8 cellular contexts compared by ENCODE assay signal in genomic region chr12:120290541-120291312, GRCh38. TPM values are rescaled to one million over a fixed set of nuclear protein-coding genes. Genes with fewer than 3 reads are reported as not detected.
DNase-seq lines count a peak whose midpoint lies in the region; ATAC-seq, FAIRE-seq and TF ChIP-seq lines count a peak whose summit lies in the region.

No MANE protein-coding gene starts in this region.

- in situ Hi-C loops in HepG2 (cut with HindIII; ENCODE audit: extremely low pct_ligation_motif_present, low pct_unique_long_range_greater_than_20kb) = no loop called here

- no peaks in the 10 kb centered on the region for H3K36me3 Mint-ChIP-seq in stimulated activated effector memory CD8-positive, alpha-beta T cell treated with anti-CD3 and anti-CD28 coated beads, Interleukin-12 subunit alpha, Interleukin-12 subunit beta, amount 100 ng/mL, for 72 hours

- no peak for TF ChIP-seq POLR2A in HepG2 (IDR thresholded peaks at IDR 0.05; ENCODE audit: insufficient read depth in 1 of 2, low read depth in 2 of 2, low read length in 2 of 2)

- no peaks in the 10 kb centered on the region for H3K9me3 Mint-ChIP-seq in stimulated activated effector memory CD8-positive, alpha-beta T cell treated with anti-CD3 and anti-CD28 coated beads, Interleukin-12 subunit alpha, Interleukin-12 subunit beta, amount 100 ng/mL, for 72 hours

- BruUV-seq in PC-9 (replicated peaks; lab: Mats Ljungman, UMichigan) (no TSS peak), HepG2 (replicated peaks; lab: Mats Ljungman, UMichigan) (no TSS peak)

- H3K36me3 ChIP-seq in PC-9 (ENCODE audit: low read depth) (no peaks in the 10 kb centered on the region), ascending aorta (no peaks in the 10 kb centered on the region), HepG2 (replicated peaks in 1 of 2; ENCODE audit: control insufficient read depth in 1 of 2, insufficient read depth in 2 of 2, low read length in 2 of 2) (no peaks in the 10 kb centered on the region)

- no peak overlapping the region for H3K27ac Mint-ChIP-seq in stimulated activated effector memory CD8-positive, alpha-beta T cell treated with anti-CD3 and anti-CD28 coated beads, Interleukin-12 subunit alpha, Interleukin-12 subunit beta, amount 100 ng/mL, for 72 hours

- no peaks in the 10 kb centered on the region for H3K27me3 ChIP-seq in PC-9 (ENCODE audit: insufficient read depth, low read depth)
- H3K27me3 ChIP-seq in ascending aorta = no peaks in the 10 kb centered on the region
- no peaks in the 10 kb centered on the region; a peak in 2 of 5 replicates for H3K27me3 ChIP-seq in HepG2 (ENCODE audit: control insufficient read depth in 1 of 2, insufficient read depth in 2 of 2, low read length in 2 of 2)

- POLR2A ChIA-PET in PC-9 (lab: Charles Lee; ENCODE audit: unreplicated experiment) (interaction anchor here (0.5 to 2.5 kb wide), 33 partner anchors 11 to 1198 kb away, joined by 3 to 222 read pairs (median 6); partner anchors contain the start of genes POP5, PXN, RAB35 and RPLP0), HepG2 (lab: Yijun Ruan, JAX) (interaction anchor here (0.7 to 5.6 kb wide), 43 partner anchors 8 to 1506 kb away, joined by 3 to 461 read pairs (median 5); partner anchors contain the start of genes BICDL1, COQ5, COX6A1 and DYNLL1)

- WGBS in HepG2 (ENCODE audit: low lambda C conversion rate) = 1% methylated on average over 27 of the region's 27 CpGs

- peak overlapping the region; percentile 60 for H3K4me3 ChIP-seq in PC-9
- peak overlapping the region; percentile 40 to 62 for H3K4me3 ChIP-seq in ascending aorta
- H3K4me3 ChIP-seq in HepG2 (replicated peaks in 1 of 3; ENCODE audit: insufficient read depth in 1 of 3, low read depth in 2 of 3, low read length in 3 of 3) = peak overlapping the region; percentile 52 to 68 (median 62)

- FAIRE-seq in HepG2 (lab: Jason Lieb, UNC) = no peak

- H3K4me1 Mint-ChIP-seq in stimulated activated effector memory CD8-positive, alpha-beta T cell treated with anti-CD3 and anti-CD28 coated beads, Interleukin-12 subunit alpha, Interleukin-12 subunit beta, amount 100 ng/mL, for 72 hours = no peaks in the 10 kb centered on the region

- peak overlapping the region; percentile 99 for H3K27ac ChIP-seq in PC-9
- H3K27ac ChIP-seq in ascending aorta = peak overlapping the region; percentile 92 to 97
- H3K27ac ChIP-seq in HepG2 (ENCODE audit: extremely low read length, insufficient read depth, low read length) = peak overlapping the region; percentile 100

- no peak for TF ChIP-seq CTCF in PC-9 (conservative IDR thresholded peaks at IDR 0.05)
- TF ChIP-seq CTCF in ascending aorta (IDR thresholded peaks at IDR 0.05) = no peak
- TF ChIP-seq CTCF in HepG2 (CRISPR knock-in tag; IDR thresholded peaks at IDR 0.05) = no peak

- intact Hi-C loops in PC-9 (cut with micrococcal nuclease; ENCODE audit: unreplicated experiment) (loop anchor here (1.0 to 5.0 kb wide), 4 partner anchors 26 to 173 kb away; partner anchors contain the start of genes PXN, RAB35 and RPLP0), ascending aorta (cut with DNase I) (loop anchor here (1.0 kb wide), 2 partner anchors 25 to 56 kb away; partner anchors contain the start of gene PXN), HepG2 (cut with micrococcal nuclease; ENCODE audit: unreplicated experiment) (loop anchor here (1.0 kb wide), 1 partner anchor 62 kb away; no protein-coding TSS in a partner anchor)

- H3F3A ChIP-seq in PC-9 (ENCODE audit: insufficient read depth, low read depth) = peaks cover 49% of the 10 kb centered on the region

- H3K9me3 ChIP-seq in PC-9 (ENCODE audit: insufficient read depth, low read depth) (no peaks in the 10 kb centered on the region), ascending aorta (no peaks in the 10 kb centered on the region), HepG2 (ENCODE audit: low read length) (no peaks in the 10 kb centered on the region)

- H3K9ac ChIP-seq in HepG2 (ENCODE audit: insufficient read depth, low read depth, low read length) = peak overlapping the region; percentile 63

- TF ChIP-seq EP300 in HepG2 (IDR thresholded peaks at IDR 0.05; ENCODE audit: low read depth in 2 of 2, low read length in 2 of 2) = no peak
- TF ChIP-seq EP300 in HepG2 (CRISPR knock-in tag; IDR thresholded peaks at IDR 0.05; ENCODE audit: borderline replicate concordance) = no peak; the same call in 1 of the 2 replicates

- H3K4me3 Mint-ChIP-seq in stimulated activated effector memory CD8-positive, alpha-beta T cell treated with anti-CD3 and anti-CD28 coated beads, Interleukin-12 subunit alpha, Interleukin-12 subunit beta, amount 100 ng/mL, for 72 hours = no peak overlapping the region

- H3K4me1 ChIP-seq in PC-9 (replicated peaks; ENCODE audit: insufficient read depth) (peaks cover 32% of the 10 kb centered on the region), ascending aorta (peaks cover 0 to 7% of the 10 kb centered on the region in 2 donors), HepG2 (ENCODE audit: insufficient read depth, low read length) (peaks cover 26% of the 10 kb centered on the region; the same call in 1 of the 2 replicates)

- peak overlapping the region; percentile 81 for H2AFZ ChIP-seq in PC-9
- H2AFZ ChIP-seq in HepG2 (ENCODE audit: low read length) = peak overlapping the region; percentile 77

- no peak for TF ChIP-seq RAD21 in HepG2 (CRISPR knock-in tag; IDR thresholded peaks at IDR 0.05)

- peak; percentile 21 for ATAC-seq in HepG2
- no peak for ATAC-seq in stimulated activated effector memory CD8-positive, alpha-beta T cell treated with anti-CD3 and anti-CD28 coated beads, Interleukin-12 subunit alpha, Interleukin-12 subunit beta, amount 100 ng/mL, for 72 hours
- ATAC-seq in GM18873 (IDR thresholded peaks at IDR 0.05; ENCODE audit: low FRiP score, unreplicated experiment) = no peak

- H3K4me2 ChIP-seq in PC-9 = peak overlapping the region; percentile 95
- H3K4me2 ChIP-seq in HepG2 (ENCODE audit: low read depth, low read length) = peak overlapping the region; percentile 100

- DNase-seq in DMS153 (lab: John Stamatoyannopoulos, UW) (peak; percentile 24), DMS153 treated with DMSO at 0.1 percent for 48 hours (lab: John Stamatoyannopoulos, UW; ENCODE audit: unreplicated experiment) (no peak), PC-9 (peak; percentile 59 to 68), ascending aorta (ENCODE audit: low spot score in 2 of 2) (no peak), HepG2 (ENCODE audit: low spot score) (peak; percentile 35), NCI-H128 (lab: John Stamatoyannopoulos, UW; ENCODE audit: unreplicated experiment) (no peak)
- DNase-seq in stimulated activated effector memory CD8-positive, alpha-beta T cell treated with anti-CD3 and anti-CD28 coated beads, Interleukin-12 subunit alpha, Interleukin-12 subunit beta, amount 100 ng/mL, for 72 hours (ENCODE audit: low spot score in 2 of 2) = peak; percentile 18 to 78

- no peaks in the 10 kb centered on the region for H3K9me2 ChIP-seq in PC-9 (ENCODE audit: insufficient read depth)

- no peaks in the 10 kb centered on the region for H3K79me2 ChIP-seq in PC-9 (ENCODE audit: low read depth)
- H3K79me2 ChIP-seq in HepG2 (ENCODE audit: insufficient read depth, low read length) = no peaks in the 10 kb centered on the region

- CTCF ChIA-PET in PC-9 (lab: Charles Lee) = interaction anchor here (0.6 to 1.8 kb wide), 7 partner anchors 12 to 316 kb away, joined by 3 to 20 read pairs (median 5); partner anchors contain the start of genes PXN, RPLP0 and SIRT4
- CTCF ChIA-PET in HepG2 (lab: Yijun Ruan, JAX; ENCODE audit: low intra/inter-chr PET ratio, low total read pairs) = no interaction called here

- no peaks in the 10 kb centered on the region for H4K20me1 ChIP-seq in PC-9 (ENCODE audit: insufficient read depth)
- no peaks in the 10 kb centered on the region for H4K20me1 ChIP-seq in HepG2 (ENCODE audit: insufficient read depth, low read length)

RNA-seq across cellular contexts. Expression of gene RNU4-2, which starts 1.0 kb away (rescaled TPM):
- total RNA-seq in PC-9 (2021) (2,281 and 3,957 TPM in 2 replicates), ascending aorta (not detected), HepG2 (2016; rRNA removed; fragmentation: Illumina TruSeq; extraction: Trizol) (1,104 and 11,327 TPM in 2 replicates)
- 75,622 and 87,357 TPM in 2 replicates for total RNA-seq in HepG2 (2016; cell fraction: cytosol; rRNA removed; fragmentation: Illumina TruSeq; extraction: Trizol; ENCODE audit: low read depth)
- 1,281 and 10,696 TPM in 2 replicates for total RNA-seq in HepG2 (2016; cell fraction: insoluble cytoplasmic fraction; rRNA removed; fragmentation: Illumina TruSeq; extraction: Trizol)
- total RNA-seq in HepG2 (2016; cell fraction: membrane; rRNA removed; fragmentation: Illumina TruSeq; extraction: Trizol) = 7,098 and 8,950 TPM in 2 replicates
- total RNA-seq in HepG2 (2016; cell fraction: nucleus; rRNA removed; fragmentation: Illumina TruSeq; extraction: Trizol) = 36,023 and 40,311 TPM in 2 replicates
- under 0.01 TPM in 2 replicates for polyA plus RNA-seq in HepG2 (2011; rRNA removed)
- under 0.01 TPM in 2 replicates for polyA plus RNA-seq in HepG2 (2011; cell fraction: cytosol; rRNA removed)
- under 0.01 TPM in 2 replicates for polyA plus RNA-seq in HepG2 (2011; cell fraction: nucleus; rRNA removed)
- 161 and 363 TPM in 2 replicates for polyA plus RNA-seq in HepG2 (2012)
- polyA plus RNA-seq in HepG2 (2016; cell fraction: cytosol; fragmentation: Illumina TruSeq; extraction: Trizol; ENCODE audit: low read depth) = 126 TPM in 1 of 2 replicates, not detected in the other
- not detected in 2 replicates for polyA plus RNA-seq in HepG2 (2016; cell fraction: insoluble cytoplasmic fraction; fragmentation: Illumina TruSeq; extraction: Trizol; ENCODE audit: low read depth)
- not detected in 2 replicates for polyA plus RNA-seq in HepG2 (2016; cell fraction: membrane; fragmentation: Illumina TruSeq; extraction: Trizol; ENCODE audit: low read depth)
- polyA plus RNA-seq in HepG2 (2016; cell fraction: nucleus; fragmentation: Illumina TruSeq; extraction: Trizol; ENCODE audit: insufficient read depth, low read depth) = 46.8 TPM in 1 of 2 replicates, not detected in the other
- under 0.01 TPM in 2 replicates for polyA minus RNA-seq in HepG2 (2011; rRNA and poly(A)+ RNA removed; ENCODE audit: low replicate concordance)
- polyA minus RNA-seq in HepG2 (2011; cell fraction: cytosol; rRNA and poly(A)+ RNA removed) = 35,022 and 47,630 TPM in 2 replicates
- polyA minus RNA-seq in HepG2 (2011; cell fraction: nucleus; rRNA and poly(A)+ RNA removed) = under 0.01 TPM in 2 replicates

RNA-seq across cellular contexts. Expression of gene RNU4-1, which starts 2.3 kb away (rescaled TPM):
- total RNA-seq in PC-9 (2021) (1,857 and 3,341 TPM in 2 replicates), ascending aorta (not detected), HepG2 (2016; rRNA removed; fragmentation: Illumina TruSeq; extraction: Trizol) (623 and 7,407 TPM in 2 replicates)
- total RNA-seq in HepG2 (2016; cell fraction: cytosol; rRNA removed; fragmentation: Illumina TruSeq; extraction: Trizol; ENCODE audit: low read depth) = 43,967 and 49,615 TPM in 2 replicates
- 747 and 6,785 TPM in 2 replicates for total RNA-seq in HepG2 (2016; cell fraction: insoluble cytoplasmic fraction; rRNA removed; fragmentation: Illumina TruSeq; extraction: Trizol)
- 4,501 and 5,797 TPM in 2 replicates for total RNA-seq in HepG2 (2016; cell fraction: membrane; rRNA removed; fragmentation: Illumina TruSeq; extraction: Trizol)
- 25,631 and 27,214 TPM in 2 replicates for total RNA-seq in HepG2 (2016; cell fraction: nucleus; rRNA removed; fragmentation: Illumina TruSeq; extraction: Trizol)
- not detected in 2 replicates for polyA plus RNA-seq in HepG2 (2011; rRNA removed)
- polyA plus RNA-seq in HepG2 (2011; cell fraction: cytosol; rRNA removed) = under 0.01 TPM in 2 replicates
- under 0.01 TPM in 2 replicates for polyA plus RNA-seq in HepG2 (2011; cell fraction: nucleus; rRNA removed)
- 161 and 404 TPM in 2 replicates for polyA plus RNA-seq in HepG2 (2012)
- polyA plus RNA-seq in HepG2 (2016; cell fraction: cytosol; fragmentation: Illumina TruSeq; extraction: Trizol; ENCODE audit: low read depth) = 58.8 TPM in 1 of 2 replicates, not detected in the other
- not detected in 2 replicates for polyA plus RNA-seq in HepG2 (2016; cell fraction: insoluble cytoplasmic fraction; fragmentation: Illumina TruSeq; extraction: Trizol; ENCODE audit: low read depth)
- not detected in 2 replicates for polyA plus RNA-seq in HepG2 (2016; cell fraction: membrane; fragmentation: Illumina TruSeq; extraction: Trizol; ENCODE audit: low read depth)
- 62.4 TPM in 1 of 2 replicates, not detected in the other for polyA plus RNA-seq in HepG2 (2016; cell fraction: nucleus; fragmentation: Illumina TruSeq; extraction: Trizol; ENCODE audit: insufficient read depth, low read depth)
- under 0.01 TPM in 2 replicates for polyA minus RNA-seq in HepG2 (2011; rRNA and poly(A)+ RNA removed; ENCODE audit: low replicate concordance)
- 32,519 and 40,246 TPM in 2 replicates for polyA minus RNA-seq in HepG2 (2011; cell fraction: cytosol; rRNA and poly(A)+ RNA removed)
- polyA minus RNA-seq in HepG2 (2011; cell fraction: nucleus; rRNA and poly(A)+ RNA removed) = under 0.01 TPM in 2 replicates

RNA-seq across cellular contexts. Expression of gene SIRT4, which starts 11.4 kb away (rescaled TPM):
- 3.2 and 3.6 TPM in 2 replicates for total RNA-seq in PC-9 (2021)
- total RNA-seq in ascending aorta = not detected
- total RNA-seq in HepG2 (2016; rRNA removed; fragmentation: Illumina TruSeq; extraction: Trizol) = 3.4 and 7.0 TPM in 2 replicates
- 1.7 and 1.8 TPM in 2 replicates for total RNA-seq in HepG2 (2016; cell fraction: cytosol; rRNA removed; fragmentation: Illumina TruSeq; extraction: Trizol; ENCODE audit: low read depth)
- total RNA-seq in HepG2 (2016; cell fraction: insoluble cytoplasmic fraction; rRNA removed; fragmentation: Illumina TruSeq; extraction: Trizol) = 3.3 and 4.9 TPM in 2 replicates
- total RNA-seq in HepG2 (2016; cell fraction: membrane; rRNA removed; fragmentation: Illumina TruSeq; extraction: Trizol) = 1.4 and 1.9 TPM in 2 replicates
- 1.8 and 2.1 TPM in 2 replicates for total RNA-seq in HepG2 (2016; cell fraction: nucleus; rRNA removed; fragmentation: Illumina TruSeq; extraction: Trizol)
- 4.8 and 5.8 TPM in 2 replicates for polyA plus RNA-seq in HepG2 (2011; rRNA removed)
- 4.1 and 5.0 TPM in 2 replicates for polyA plus RNA-seq in HepG2 (2011; cell fraction: cytosol; rRNA removed)
- 2.5 and 3.0 TPM in 2 replicates for polyA plus RNA-seq in HepG2 (2011; cell fraction: nucleus; rRNA removed)
- 4.1 and 6.6 TPM in 2 replicates for polyA plus RNA-seq in HepG2 (2012)
- polyA plus RNA-seq in HepG2 (2016; cell fraction: cytosol; fragmentation: Illumina TruSeq; extraction: Trizol; ENCODE audit: low read depth) = 0.69 and 0.86 TPM in 2 replicates
- 4.5 and 4.9 TPM in 2 replicates for polyA plus RNA-seq in HepG2 (2016; cell fraction: insoluble cytoplasmic fraction; fragmentation: Illumina TruSeq; extraction: Trizol; ENCODE audit: low read depth)
- 0.82 and 0.95 TPM in 2 replicates for polyA plus RNA-seq in HepG2 (2016; cell fraction: membrane; fragmentation: Illumina TruSeq; extraction: Trizol; ENCODE audit: low read depth)
- 2.4 and 2.7 TPM in 2 replicates for polyA plus RNA-seq in HepG2 (2016; cell fraction: nucleus; fragmentation: Illumina TruSeq; extraction: Trizol; ENCODE audit: insufficient read depth, low read depth)
- 0.91 and 4.7 TPM in 2 replicates for polyA minus RNA-seq in HepG2 (2011; rRNA and poly(A)+ RNA removed; ENCODE audit: low replicate concordance)
- polyA minus RNA-seq in HepG2 (2011; cell fraction: cytosol; rRNA and poly(A)+ RNA removed) = 0.79 and 1.8 TPM in 2 replicates
- polyA minus RNA-seq in HepG2 (2011; cell fraction: nucleus; rRNA and poly(A)+ RNA removed) = 2.3 and 3.9 TPM in 2 replicates

RNA-seq across cellular contexts. Expression of gene PXN, which starts 25.2 kb away (rescaled TPM):
- total RNA-seq in PC-9 (2021) = 191 and 218 TPM in 2 replicates
- 282 TPM for total RNA-seq in ascending aorta
- 13.6 and 14.2 TPM in 2 replicates for total RNA-seq in HepG2 (2016; rRNA removed; fragmentation: Illumina TruSeq; extraction: Trizol)
- total RNA-seq in HepG2 (2016; cell fraction: cytosol; rRNA removed; fragmentation: Illumina TruSeq; extraction: Trizol; ENCODE audit: low read depth) = 2.8 and 2.9 TPM in 2 replicates
- 10.2 and 11.3 TPM in 2 replicates for total RNA-seq in HepG2 (2016; cell fraction: insoluble cytoplasmic fraction; rRNA removed; fragmentation: Illumina TruSeq; extraction: Trizol)
- total RNA-seq in HepG2 (2016; cell fraction: membrane; rRNA removed; fragmentation: Illumina TruSeq; extraction: Trizol) = 10.5 and 13.4 TPM in 2 replicates
- 10.6 and 14.0 TPM in 2 replicates for total RNA-seq in HepG2 (2016; cell fraction: nucleus; rRNA removed; fragmentation: Illumina TruSeq; extraction: Trizol)
- polyA plus RNA-seq in HepG2 (2011; rRNA removed) = 13.9 and 14.2 TPM in 2 replicates
- polyA plus RNA-seq in HepG2 (2011; cell fraction: cytosol; rRNA removed) = 5.8 and 6.3 TPM in 2 replicates
- polyA plus RNA-seq in HepG2 (2011; cell fraction: nucleus; rRNA removed) = 34.5 and 43.7 TPM in 2 replicates
- polyA plus RNA-seq in HepG2 (2012) = 18.0 and 21.4 TPM in 2 replicates
- 3.3 and 3.4 TPM in 2 replicates for polyA plus RNA-seq in HepG2 (2016; cell fraction: cytosol; fragmentation: Illumina TruSeq; extraction: Trizol; ENCODE audit: low read depth)
- polyA plus RNA-seq in HepG2 (2016; cell fraction: insoluble cytoplasmic fraction; fragmentation: Illumina TruSeq; extraction: Trizol; ENCODE audit: low read depth) = 20.0 and 28.0 TPM in 2 replicates
- 14.1 and 14.2 TPM in 2 replicates for polyA plus RNA-seq in HepG2 (2016; cell fraction: membrane; fragmentation: Illumina TruSeq; extraction: Trizol; ENCODE audit: low read depth)
- polyA plus RNA-seq in HepG2 (2016; cell fraction: nucleus; fragmentation: Illumina TruSeq; extraction: Trizol; ENCODE audit: insufficient read depth, low read depth) = 43.9 and 49.3 TPM in 2 replicates
- 26.4 and 40.4 TPM in 2 replicates for polyA minus RNA-seq in HepG2 (2011; rRNA and poly(A)+ RNA removed; ENCODE audit: low replicate concordance)
- 6.4 and 8.2 TPM in 2 replicates for polyA minus RNA-seq in HepG2 (2011; cell fraction: cytosol; rRNA and poly(A)+ RNA removed)
- 10.3 and 10.7 TPM in 2 replicates for polyA minus RNA-seq in HepG2 (2011; cell fraction: nucleus; rRNA and poly(A)+ RNA removed)

RNA-seq across cellular contexts. Expression of gene PLA2G1B, which starts 36.9 kb away (rescaled TPM):
- total RNA-seq in PC-9 (2021) (not detected in 2 replicates), ascending aorta (not detected), HepG2 (2016; rRNA removed; fragmentation: Illumina TruSeq; extraction: Trizol) (0.87 and 1.4 TPM in 2 replicates)
- total RNA-seq in HepG2 (2016; cell fraction: cytosol; rRNA removed; fragmentation: Illumina TruSeq; extraction: Trizol; ENCODE audit: low read depth) = 1.4 and 1.6 TPM in 2 replicates
- total RNA-seq in HepG2 (2016; cell fraction: insoluble cytoplasmic fraction; rRNA removed; fragmentation: Illumina TruSeq; extraction: Trizol) = 1.4 and 2.0 TPM in 2 replicates
- 1.3 and 1.4 TPM in 2 replicates for total RNA-seq in HepG2 (2016; cell fraction: membrane; rRNA removed; fragmentation: Illumina TruSeq; extraction: Trizol)
- total RNA-seq in HepG2 (2016; cell fraction: nucleus; rRNA removed; fragmentation: Illumina TruSeq; extraction: Trizol) = 1.1 TPM in 1 of 2 replicates, not detected in the other
- polyA plus RNA-seq in HepG2 (2011; rRNA removed) = 0.33 and 0.59 TPM in 2 replicates
- 0.42 and 0.54 TPM in 2 replicates for polyA plus RNA-seq in HepG2 (2011; cell fraction: cytosol; rRNA removed)
- polyA plus RNA-seq in HepG2 (2011; cell fraction: nucleus; rRNA removed) = not detected in 2 replicates
- 0.41 and 0.44 TPM in 2 replicates for polyA plus RNA-seq in HepG2 (2012)
- 1.4 and 1.7 TPM in 2 replicates for polyA plus RNA-seq in HepG2 (2016; cell fraction: cytosol; fragmentation: Illumina TruSeq; extraction: Trizol; ENCODE audit: low read depth)
- 1.0 and 1.1 TPM in 2 replicates for polyA plus RNA-seq in HepG2 (2016; cell fraction: insoluble cytoplasmic fraction; fragmentation: Illumina TruSeq; extraction: Trizol; ENCODE audit: low read depth)
- polyA plus RNA-seq in HepG2 (2016; cell fraction: membrane; fragmentation: Illumina TruSeq; extraction: Trizol; ENCODE audit: low read depth) = 1.1 and 1.2 TPM in 2 replicates
- polyA plus RNA-seq in HepG2 (2016; cell fraction: nucleus; fragmentation: Illumina TruSeq; extraction: Trizol; ENCODE audit: insufficient read depth, low read depth) = 1.7 TPM in 1 of 2 replicates, not detected in the other
- polyA minus RNA-seq in HepG2 (2011; rRNA and poly(A)+ RNA removed; ENCODE audit: low replicate concordance) = not detected in 2 replicates
- polyA minus RNA-seq in HepG2 (2011; cell fraction: cytosol; rRNA and poly(A)+ RNA removed) = not detected in 2 replicates
- not detected in 2 replicates for polyA minus RNA-seq in HepG2 (2011; cell fraction: nucleus; rRNA and poly(A)+ RNA removed)

Comparison
In these comparisons a context has a peak if more than half of its experiments do, and no peak if none do; other contexts are left out.
1. DNase-seq: peak in DMS153 (single experiment), PC-9 (2 of 2), HepG2 (single experiment) and stimulated activated effector memory CD8-positive, alpha-beta T cell treated with anti-CD3 and anti-CD28 coated beads, Interleukin-12 subunit alpha, Interleukin-12 subunit beta, amount 100 ng/mL, for 72 hours (2 of 2); none in DMS153 treated with DMSO at 0.1 percent for 48 hours (single experiment), ascending aorta (0 of 2) and NCI-H128 (single experiment).
2. RNA of gene RNU4-2, which starts 1.0 kb away (total RNA-seq): 1,104 to 87,357 TPM in HepG2 and 2,281 to 3,957 TPM in PC-9; not detected in ascending aorta (single experiment); every median in the first group is over 1,000 times any median in the second.
3. RNA of gene RNU4-1, which starts 2.3 kb away (total RNA-seq): 623 to 49,615 TPM in HepG2 and 1,857 to 3,341 TPM in PC-9; not detected in ascending aorta (single experiment); every median in the first group is over 100 times any median in the second.
4. Peak in every context shown above with its lines, with median percentiles within 50 percentile points of each other: H3K27ac ChIP-seq and H3K4me3 ChIP-seq.